In the genomic region with DNA sequence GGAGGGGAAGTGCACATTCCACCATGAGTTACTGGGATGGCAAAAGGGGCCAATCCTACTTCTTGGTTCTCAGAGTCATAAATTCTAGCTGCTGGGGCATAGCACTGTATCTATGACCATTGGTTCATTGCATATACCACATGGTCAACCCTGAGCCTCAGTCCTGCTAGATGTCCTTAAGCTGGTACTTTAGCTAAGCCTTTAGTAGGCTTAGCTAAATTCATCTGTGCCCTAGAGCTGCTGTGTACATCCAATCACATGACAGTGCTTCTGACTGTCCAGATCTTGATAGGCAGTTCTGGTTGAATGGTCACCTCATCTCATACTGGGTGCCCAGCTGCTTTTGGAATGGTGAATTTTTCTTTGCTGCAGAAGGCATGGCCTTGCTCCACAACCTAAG, we compare ENCODE assay signal across 18 cellular contexts. TPM values are rescaled to one million over a fixed set of nuclear protein-coding genes. Genes with fewer than 3 reads are reported as not detected.
DNase-seq lines count a peak whose midpoint lies in the region; ATAC-seq, FAIRE-seq and TF ChIP-seq lines count a peak whose summit lies in the region.
"Had no signal": no experiment of that assay in that cellular context is flagged by ENCODE, and none has a peak within 500 bp of the region (broad histone marks: within the 10 kb centered on the region; RNA-seq: fewer than 3 reads in every experiment).

No MANE protein-coding gene starts in this region.

- no peak for TF ChIP-seq RAD21 in A549 (conservative IDR thresholded peaks at IDR 0.05 in 1 of 2, IDR thresholded peaks at IDR 0.05 in 1 of 2)
- no peak for TF ChIP-seq RAD21 in HCT116 (IDR thresholded peaks at IDR 0.05; ENCODE audit: low read depth)

- H2AFZ ChIP-seq in HCT116 (ENCODE audit: low read depth, low read length, poor library complexity, severe bottlenecking) (no peak overlapping the region), PC-3 (ENCODE audit: low read length) (no peak overlapping the region), Karpas-422 (ENCODE audit: low read length) (no peak overlapping the region)

- H3K4me3 ChIP-seq in A549: no peak overlapping the region
- no peak overlapping the region for H3K4me3 ChIP-seq in HCT116 (replicated peaks in 1 of 2; ENCODE audit: low read depth in 1 of 2, low read length in 2 of 2)
- H3K4me3 ChIP-seq in PC-3 (ENCODE audit: low read length): no peak overlapping the region
- no peak overlapping the region for H3K4me3 ChIP-seq in Karpas-422 (ENCODE audit: low read length)
- H3K4me3 ChIP-seq: GM12878 had no signal

- H3F3A ChIP-seq in PC-3 (ENCODE audit: low read length, unreplicated experiment): no peaks in the 10 kb centered on the region

- H3K4me2 ChIP-seq in A549: no peak overlapping the region
- H3K4me2 ChIP-seq in HCT116 (ENCODE audit: low read length): no peak overlapping the region
- no peak overlapping the region for H3K4me2 ChIP-seq in PC-3 (ENCODE audit: low read length)
- H3K4me2 ChIP-seq in Karpas-422 (ENCODE audit: low read depth, low read length, poor library complexity, severe bottlenecking): no peak overlapping the region

- no peaks in the 10 kb centered on the region for H3K9me2 ChIP-seq in HCT116 (ENCODE audit: insufficient read depth)
- H3K9me2 ChIP-seq in PC-3 (replicated peaks; ENCODE audit: low read length): no peaks in the 10 kb centered on the region
- H3K9me2 ChIP-seq in Karpas-422 (replicated peaks; ENCODE audit: insufficient read depth, low read length): no peaks in the 10 kb centered on the region

- CTCF ChIA-PET in A549 (lab: Yijun Ruan, JAX) (interaction anchor here (1.0 to 2.4 kb wide), 4 partner anchors 10 to 191 kb away, joined by 3 to 13 read pairs (median 4); no protein-coding TSS in a partner anchor), HCT116 (lab: Charles Lee) (interaction anchor here (1.1 to 1.8 kb wide), 3 partner anchors 8 to 191 kb away, joined by 3 to 4 read pairs (median 3); partner anchors contain the start of gene NDUFB4), PC-3 (lab: Charles Lee) (no interaction called here)

- intact Hi-C loops in HCT116 (cut with micrococcal nuclease) (no loop called here), PC-3 (cut with micrococcal nuclease) (no loop called here)

- RAD21 ChIA-PET in HCT116 (lab: Charles Lee; ENCODE audit: low non-redundant PET in 1 of 2, low total read pairs in 2 of 2, uncharacterized antibody in 2 of 2, unreplicated experiment in 2 of 2): no interaction called here

- H3K9me3 ChIP-seq in A549: no peaks in the 10 kb centered on the region
- H3K9me3 ChIP-seq in HCT116 (ENCODE audit: control insufficient read depth in 1 of 2, insufficient read depth in 1 of 2, low read depth in 1 of 2, low read length in 2 of 2): no peaks in the 10 kb centered on the region
- no peaks in the 10 kb centered on the region for H3K9me3 ChIP-seq in PC-3 (ENCODE audit: low read length)
- no peaks in the 10 kb centered on the region for H3K9me3 ChIP-seq in Karpas-422 (ENCODE audit: low read length)

- BruUV-seq in HCT116 (replicated peaks; lab: Mats Ljungman, UMichigan): no TSS peak
- BruUV-seq in PC-3 (replicated peaks; lab: Mats Ljungman, UMichigan): no TSS peak

- H3K27ac ChIP-seq in A549: no peak overlapping the region
- H3K27ac ChIP-seq in HCT116 (ENCODE audit: low read depth, low read length): no peak overlapping the region
- H3K27ac ChIP-seq in PC-3 (ENCODE audit: low read length): no peak overlapping the region
- no peak overlapping the region for H3K27ac ChIP-seq in Karpas-422 (ENCODE audit: low read length)

- POLR2A ChIA-PET in A549 (lab: Yijun Ruan, JAX) (interaction anchor here (1.5 kb wide), 1 partner anchor 8 kb away, joined by 11 read pairs; the partner anchor contains the start of gene NDUFB4), HCT116 (lab: Charles Lee) (interaction anchor here (1.0 kb wide), 1 partner anchor 8 kb away, joined by 4 read pairs; the partner anchor contains the start of gene NDUFB4), PC-3 (lab: Charles Lee; ENCODE audit: unreplicated experiment) (no interaction called here)

- no peak for TF ChIP-seq EP300 in A549 (IDR thresholded peaks at IDR 0.05)

- no peak overlapping the region for H3K9ac ChIP-seq in HCT116 (ENCODE audit: low read length)
- no peak overlapping the region for H3K9ac ChIP-seq in PC-3 (ENCODE audit: low read length)
- H3K9ac ChIP-seq in Karpas-422 (ENCODE audit: low read length): no peak overlapping the region

- FAIRE-seq in A549 (lab: Jason Lieb, UNC): no peak
- FAIRE-seq: A204.1, GM12878 had no signal

- H3K27me3 ChIP-seq in HCT116 (ENCODE audit: insufficient read depth, low read length) (no peaks in the 10 kb centered on the region), PC-3 (ENCODE audit: low read length) (no peaks in the 10 kb centered on the region), Karpas-422 (ENCODE audit: low read length) (no peaks in the 10 kb centered on the region)

- TF ChIP-seq POLR2A in A549 (IDR thresholded peaks at IDR 0.05; ENCODE audit: low read length) (no peak), HCT116 (IDR thresholded peaks at IDR 0.05; ENCODE audit: borderline replicate concordance, extremely low read depth, insufficient read depth, insufficient read length) (no peak)

- H3K79me2 ChIP-seq in HCT116 (ENCODE audit: insufficient read depth, low read length) (peaks cover 16% of the 10 kb centered on the region), PC-3 (ENCODE audit: low read length) (peaks cover 9% of the 10 kb centered on the region), Karpas-422 (ENCODE audit: low read length) (0 out of 2 replicates have a peak, but pooled peaks cover under 1% of the 10 kb centered on the region)

- H3K36me3 ChIP-seq in HCT116 (ENCODE audit: control insufficient read depth in 1 of 2, insufficient read depth in 2 of 2, low read length in 2 of 2): peaks cover 7 to 13% of the 10 kb centered on the region in 2 experiments; a peak in 3 of 4 replicates
- H3K36me3 ChIP-seq in PC-3 (ENCODE audit: low read depth, low read length): peaks cover 23% of the 10 kb centered on the region
- peaks cover 22% of the 10 kb centered on the region for H3K36me3 ChIP-seq in Karpas-422 (ENCODE audit: insufficient read depth, low read length)

- H4K20me1 ChIP-seq in HCT116 (ENCODE audit: insufficient read depth) (no peaks in the 10 kb centered on the region), PC-3 (ENCODE audit: low read length) (0 out of 2 replicates have a peak, but pooled peaks cover 4% of the 10 kb centered on the region), Karpas-422 (ENCODE audit: insufficient read depth, low read depth, low read length) (peaks cover 3% of the 10 kb centered on the region; the same call in 1 of the 2 replicates)

- TF ChIP-seq CTCF in A549 (IDR thresholded peaks at IDR 0.05) (no peak), HCT116 (IDR thresholded peaks at IDR 0.05 in 2 of 3, conservative IDR thresholded peaks at IDR 0.05 in 1 of 3; ENCODE audit: borderline replicate concordance in 1 of 3, insufficient read depth in 1 of 3, low read depth in 2 of 3, low read length in 2 of 3) (no peak), PC-3 (conservative IDR thresholded peaks at IDR 0.05; ENCODE audit: low read depth, low read length) (no peak)

- H3K4me1 ChIP-seq in A549 (no peaks in the 10 kb centered on the region), HCT116 (ENCODE audit: control insufficient read depth in 1 of 2, insufficient read depth in 2 of 2, low read length in 2 of 2) (no peaks in the 10 kb centered on the region), PC-3 (ENCODE audit: insufficient read depth, low read length) (no peaks in the 10 kb centered on the region), Karpas-422 (ENCODE audit: low read length) (no peaks in the 10 kb centered on the region)

- no peak for DNase-seq in A549 (ENCODE audit: low read depth in 1 of 2, low spot score in 1 of 2)
- DNase-seq in HCT116 (ENCODE audit: low read depth, low spot score): no peak
- DNase-seq in PC-3: no peak
- DNase-seq in left lobe of liver (ENCODE audit: low spot score): no peak
- DNase-seq in Karpas-422: no peak
- DNase-seq: CD4-positive, CD25-positive, alpha-beta regulatory T cell; DMS79 treated with DMSO at 0.1 percent for 48 hours; H7; Kasumi-1; NCI-H1417; NCI-H1694 treated with DMSO at 0.1 percent for 48 hours; NCI-H446; SHP77 had no signal

- ATAC-seq in A549 (peak; percentile 25 to 45; a peak in 4 of 6 replicates), HCT116 (peak; percentile 22; the same call in 1 of the 2 replicates), PC-3 (peak; percentile 6; the same call in 1 of the 2 replicates), left lobe of liver (peak; percentile 22), HG02642 (IDR thresholded peaks at IDR 0.05; ENCODE audit: poor library complexity, unreplicated experiment) (no peak), HG02623 (IDR thresholded peaks at IDR 0.05; ENCODE audit: unreplicated experiment) (no peak), HG03469 (IDR thresholded peaks at IDR 0.05; ENCODE audit: unreplicated experiment) (no peak)

TF ChIP-seq in A549, 52 proteins besides CTCF, POLR2A, EP300 and RAD21:
- TF ChIP-seq ZNF302 (CRISPR knock-in tag; IDR thresholded peaks at IDR 0.05): no peak
- TF ChIP-seq JUNB (IDR thresholded peaks at IDR 0.05): no peak
TF ChIP-seq in A549: peak in this region for 0.

TF ChIP-seq in HCT116, 20 proteins besides CTCF, POLR2A, EP300 and RAD21 (continues in another document):
- no peak for TF ChIP-seq POLR2AphosphoS5 (IDR thresholded peaks at IDR 0.05; ENCODE audit: low read depth, low read length)
- TF ChIP-seq SRF (IDR thresholded peaks at IDR 0.05; ENCODE audit: low read depth): no peak

RNA-seq across cellular contexts. Expression of gene NDUFB4, which starts 8.2 kb away (rescaled TPM):
- polyA plus RNA-seq in A549 (2011; rRNA removed) (204 and 239 TPM in 2 replicates), A549 (2017; fragmentation: RNase III; extraction: RNeasy Plus Mini Kit Qiagen cat#74134 plus additional on column Dnase treatment) (686 to 747 TPM (median 709 TPM) in 3 replicates)
- polyA plus RNA-seq in A549 (2012; cell fraction: cytosol; rRNA removed): 366 and 409 TPM in 2 replicates
- 180 and 183 TPM in 2 replicates for polyA plus RNA-seq in A549 (2012; cell fraction: nucleus; rRNA removed)
- polyA minus RNA-seq in A549 (2011; rRNA and poly(A)+ RNA removed): 188 and 319 TPM in 2 replicates
- total RNA-seq in HCT116 (2021; ENCODE audit: unreplicated experiment) (161 TPM), PC-3 (2014; rRNA removed) (239 and 283 TPM in 2 replicates), left lobe of liver (65.2 TPM)
- polyA plus RNA-seq in HCT116 (2012): 201 and 229 TPM in 2 replicates
- 105 and 162 TPM in 2 replicates for total RNA-seq in Karpas-422 (2014; rRNA removed; shearing (Covaris generic); ENCODE audit: low replicate concordance)

Comparison
In these comparisons a context has a peak if more than half of its experiments do, and no peak if none do; other contexts are left out.
1. ATAC-seq: peak in A549 (2 of 2), HCT116 (single experiment), PC-3 (single experiment) and left lobe of liver (single experiment); none in HG02642 (single experiment), HG02623 (single experiment) and HG03469 (single experiment).